1 cellular context compared by ENCODE assay signal in the genomic region with DNA sequence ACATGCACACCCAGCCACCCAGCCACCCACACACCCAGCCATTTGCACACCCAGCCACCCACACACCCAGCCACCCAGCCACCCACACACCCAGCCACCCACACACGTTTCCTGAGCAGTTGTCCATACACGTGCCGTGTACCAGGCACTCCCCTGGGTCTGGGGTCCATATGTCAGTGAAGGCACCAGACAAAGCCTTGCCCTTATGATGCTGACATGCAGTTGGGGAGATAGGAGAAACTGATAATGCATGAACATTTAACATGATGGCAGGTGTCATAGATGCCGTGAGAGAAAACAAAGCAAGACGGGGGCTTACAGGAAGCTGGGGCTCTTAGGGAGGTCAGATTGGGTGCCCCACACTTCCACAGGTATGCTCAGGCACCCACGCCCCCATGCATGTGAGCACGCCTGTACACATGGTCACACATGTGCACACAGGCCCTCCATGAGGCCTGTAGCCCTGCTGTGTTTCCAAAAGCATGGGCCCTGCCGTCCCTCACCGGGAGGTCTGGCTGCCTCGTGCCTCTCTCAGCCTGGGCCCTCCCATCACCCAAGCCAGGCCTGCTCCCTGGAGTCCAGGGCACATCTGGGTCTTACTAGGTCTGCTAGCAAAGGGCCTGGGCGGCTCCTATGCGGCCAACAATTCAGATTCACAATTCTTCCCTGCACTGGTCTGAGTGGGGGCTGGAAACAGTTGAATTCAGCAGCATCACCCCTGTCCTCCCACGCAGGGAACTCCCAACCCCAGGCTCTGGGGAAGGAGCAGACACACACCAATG.
TF ChIP-seq lines count a peak whose summit lies in the region.

No MANE protein-coding gene starts in this region.

TF ChIP-seq in K562, 482 proteins besides CTCF, POLR2A, EP300 and RAD21:
- TF ChIP-seq EGR1 (conservative IDR thresholded peaks at IDR 0.05) (peak; percentile 69), HNRNPLL (IDR thresholded peaks at IDR 0.05; ENCODE audit: low read depth, low read length, poor library complexity, severe bottlenecking) (no peak)
